ENCODE assay signal across 17 cellular contexts in the genomic region with DNA sequence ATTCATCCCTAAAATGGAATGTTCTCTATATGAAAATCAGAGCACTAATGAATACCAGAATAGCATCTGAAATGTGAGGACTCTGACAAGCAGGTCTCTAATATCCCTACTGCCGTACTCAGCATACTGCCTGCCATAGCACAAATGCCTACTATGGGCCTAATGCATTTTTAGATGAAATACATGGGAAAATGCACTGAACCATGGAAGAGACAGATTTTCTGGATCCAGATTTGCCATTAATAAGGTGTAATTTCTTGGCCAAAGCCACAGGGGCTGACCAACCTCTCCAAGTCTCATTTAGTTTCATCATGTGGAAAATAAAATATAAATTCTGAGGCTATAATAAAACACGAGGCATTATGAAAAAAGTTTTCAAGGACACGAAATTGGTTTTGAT.
DNase-seq lines count a peak whose midpoint lies in the region; ATAC-seq lines count a peak whose summit lies in the region.
"Had no signal": no experiment of that assay in that cellular context is flagged by ENCODE, and none has a peak within 500 bp of the region (broad histone marks: within the 10 kb centered on the region; RNA-seq: fewer than 3 reads in every experiment).

No MANE protein-coding gene starts in this region.

- POLR2A ChIA-PET in T-cell (lab: Charles Lee), result no interaction called here

- peak overlapping the region; percentile 15 for H3K4me3 Mint-ChIP-seq in activated naive CD4-positive, alpha-beta T cell treated with anti-CD3 and anti-CD28 coated beads, Interleukin-2, amount 50 U/mL, for 24 hours
- H3K4me3 Mint-ChIP-seq in activated naive CD4-positive, alpha-beta T cell treated with anti-CD3 and anti-CD28 coated beads, Interleukin-2, amount 10 ng/mL, durations not matched to agents 7 days and 5 days, result no peak overlapping the region
- H3K4me3 Mint-ChIP-seq in T-cell, result peak overlapping the region in 1 of 3 donors; percentile 34
- peak overlapping the region; percentile 55 to 80 for H3K4me3 Mint-ChIP-seq in effector memory CD8-positive, alpha-beta T cell
- H3K4me3 Mint-ChIP-seq: CD14-positive monocyte, H9 had no signal

- H3K27ac Mint-ChIP-seq in activated naive CD4-positive, alpha-beta T cell treated with anti-CD3 and anti-CD28 coated beads, Interleukin-2, amount 50 U/mL, for 24 hours, result no peak overlapping the region
- H3K27ac Mint-ChIP-seq in activated naive CD4-positive, alpha-beta T cell treated with anti-CD3 and anti-CD28 coated beads, Interleukin-2, amount 10 ng/mL, durations not matched to agents 7 days and 5 days, result no peak overlapping the region
- H3K27ac Mint-ChIP-seq in T-cell, result peak overlapping the region; percentile 86
- peak overlapping the region; percentile 82 to 98 for H3K27ac Mint-ChIP-seq in effector memory CD8-positive, alpha-beta T cell
- H3K27ac Mint-ChIP-seq: H9 had no signal

- CTCF ChIA-PET in activated naive CD4-positive, alpha-beta T cell treated with anti-CD3 and anti-CD28 coated beads, Interleukin-2, amount 10 ng/mL, durations not matched to agents 7 days and 5 days (lab: Charles Lee), result no interaction called here
- CTCF ChIA-PET in T-cell (lab: Charles Lee), result interaction anchor here in 1 of 2 donors (1.0 kb wide), 1 partner anchor 10 kb away, joined by 3 read pairs; no protein-coding TSS in a partner anchor

- no peak for DNase-seq in activated naive CD4-positive, alpha-beta T cell treated with anti-CD3 and anti-CD28 coated beads, Interleukin-2, amount 10 ng/mL, durations not matched to agents 7 days and 5 days
- DNase-seq in T-cell (no peak), NCI-H1092 treated with DMSO at 0.1 percent for 48 hours (lab: John Stamatoyannopoulos, UW) (no peak)
- no peak for DNase-seq in effector memory CD8-positive, alpha-beta T cell
- DNase-seq: DMS79 treated with DMSO at 0.1 percent for 48 hours, GDM1, H9, NCI-H1417, NCI-H1930, NCI-H2171, NCI-H82 had no signal

- ATAC-seq in T-cell (replicated peaks in 1 of 4) (no peak), GM21367 (IDR thresholded peaks at IDR 0.05; ENCODE audit: unreplicated experiment) (no peak), GM21360 (IDR thresholded peaks at IDR 0.05; ENCODE audit: unreplicated experiment) (no peak), GM21515 (IDR thresholded peaks at IDR 0.05; ENCODE audit: unreplicated experiment) (no peak)
- no peak for ATAC-seq in effector memory CD8-positive, alpha-beta T cell (replicated peaks)
- ATAC-seq: HepG2 had no signal

- H3K9me3 Mint-ChIP-seq in activated naive CD4-positive, alpha-beta T cell treated with anti-CD3 and anti-CD28 coated beads, Interleukin-2, amount 50 U/mL, for 24 hours, result peaks cover 5% of the 10 kb centered on the region
- peaks cover 13% of the 10 kb centered on the region for H3K9me3 Mint-ChIP-seq in activated naive CD4-positive, alpha-beta T cell treated with anti-CD3 and anti-CD28 coated beads, Interleukin-2, amount 10 ng/mL, durations not matched to agents 7 days and 5 days
- no peaks in the 10 kb centered on the region for H3K9me3 Mint-ChIP-seq in T-cell
- H3K9me3 Mint-ChIP-seq in effector memory CD8-positive, alpha-beta T cell, result no peaks in the 10 kb centered on the region
- H3K9me3 Mint-ChIP-seq: H9 had no signal

- peaks cover 77% of the 10 kb centered on the region for H3K4me1 Mint-ChIP-seq in activated naive CD4-positive, alpha-beta T cell treated with anti-CD3 and anti-CD28 coated beads, Interleukin-2, amount 50 U/mL, for 24 hours
- H3K4me1 Mint-ChIP-seq in activated naive CD4-positive, alpha-beta T cell treated with anti-CD3 and anti-CD28 coated beads, Interleukin-2, amount 10 ng/mL, durations not matched to agents 7 days and 5 days, result peaks cover 58% of the 10 kb centered on the region
- peaks cover 61 to 63% (median 62%) of the 10 kb centered on the region in 3 donors for H3K4me1 Mint-ChIP-seq in T-cell
- H3K4me1 Mint-ChIP-seq in effector memory CD8-positive, alpha-beta T cell (ENCODE audit: low read depth in 2 of 2), result peaks cover 24 to 55% of the 10 kb centered on the region in 2 donors

- peaks cover 28% of the 10 kb centered on the region for H3K36me3 Mint-ChIP-seq in activated naive CD4-positive, alpha-beta T cell treated with anti-CD3 and anti-CD28 coated beads, Interleukin-2, amount 50 U/mL, for 24 hours
- H3K36me3 Mint-ChIP-seq in activated naive CD4-positive, alpha-beta T cell treated with anti-CD3 and anti-CD28 coated beads, Interleukin-2, amount 10 ng/mL, durations not matched to agents 7 days and 5 days, result peaks cover 74% of the 10 kb centered on the region
- peaks cover 32% of the 10 kb centered on the region for H3K36me3 Mint-ChIP-seq in T-cell
- H3K36me3 Mint-ChIP-seq in effector memory CD8-positive, alpha-beta T cell (ENCODE audit: insufficient read depth), result peaks cover 24% of the 10 kb centered on the region

- no peaks in the 10 kb centered on the region for H3K27me3 Mint-ChIP-seq in activated naive CD4-positive, alpha-beta T cell treated with anti-CD3 and anti-CD28 coated beads, Interleukin-2, amount 50 U/mL, for 24 hours
- H3K27me3 Mint-ChIP-seq in activated naive CD4-positive, alpha-beta T cell treated with anti-CD3 and anti-CD28 coated beads, Interleukin-2, amount 10 ng/mL, durations not matched to agents 7 days and 5 days, result no peaks in the 10 kb centered on the region
- H3K27me3 Mint-ChIP-seq in T-cell, result no peaks in the 10 kb centered on the region
- no peaks in the 10 kb centered on the region for H3K27me3 Mint-ChIP-seq in effector memory CD8-positive, alpha-beta T cell

Comparison
In these comparisons a context has a peak if more than half of its experiments do, and no peak if none do; other contexts are left out.
1. H3K27ac Mint-ChIP-seq: peak in T-cell (2 of 2) and effector memory CD8-positive, alpha-beta T cell (2 of 2); none in activated naive CD4-positive, alpha-beta T cell treated with anti-CD3 and anti-CD28 coated beads, Interleukin-2, amount 50 U/mL, for 24 hours (single experiment) and activated naive CD4-positive, alpha-beta T cell treated with anti-CD3 and anti-CD28 coated beads, Interleukin-2, amount 10 ng/mL, durations not matched to agents 7 days and 5 days (single experiment).